Comparison of ENCODE assay signal across 9 cellular contexts in the genomic region with DNA sequence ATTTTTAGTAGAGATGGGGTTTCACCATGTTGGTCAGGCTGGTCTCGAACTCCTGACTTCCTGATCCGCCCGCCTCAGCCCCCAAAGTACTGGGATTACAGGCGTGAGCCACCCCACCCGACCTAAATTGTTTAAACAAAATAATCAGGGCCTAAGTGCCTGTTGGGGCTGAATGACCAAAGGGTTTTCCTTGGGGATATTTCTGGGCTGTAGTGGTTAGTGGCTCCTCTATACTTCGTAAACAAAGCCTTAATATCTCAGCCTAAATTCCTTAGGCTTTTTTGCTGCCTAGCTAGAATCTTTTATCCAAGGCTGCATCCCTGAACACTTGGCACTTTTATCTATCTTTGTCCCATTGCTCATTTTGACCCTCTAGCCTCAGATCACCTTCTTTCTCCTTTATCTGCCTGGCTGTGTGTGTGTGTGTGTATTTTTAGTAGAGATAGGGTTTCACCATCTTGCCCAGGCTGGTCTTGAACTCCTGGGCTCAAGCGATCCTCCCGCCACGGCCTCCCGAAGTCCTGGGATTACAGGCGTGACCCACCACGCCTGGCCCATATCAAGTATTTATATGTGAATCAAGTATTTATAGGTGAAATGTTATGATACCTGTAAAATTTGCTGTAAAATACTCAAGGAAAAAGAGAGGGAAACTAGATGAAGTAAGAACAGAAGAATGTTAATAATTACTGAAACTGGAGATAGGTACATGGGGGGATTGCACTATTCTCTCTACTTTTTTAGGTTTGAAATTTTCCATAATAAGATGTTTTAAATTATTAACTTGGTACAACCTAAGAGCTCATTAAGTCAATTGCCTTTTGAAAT. TPM values are rescaled to one million over a fixed set of nuclear protein-coding genes. Genes with fewer than 3 reads are reported as not detected.
A peak's percentile ranks its signal among the peaks of the same experiment; 100 is the strongest.
DNase-seq lines count a peak whose midpoint lies in the region; ATAC-seq, FAIRE-seq and TF ChIP-seq lines count a peak whose summit lies in the region.
"Had no signal": no experiment of that assay in that cellular context is flagged by ENCODE, and none has a peak within 500 bp of the region (broad histone marks: within the 10 kb centered on the region; RNA-seq: fewer than 3 reads in every experiment).

No MANE protein-coding gene starts in this region.

- DNase-seq in T-helper 1 cell (no peak), OCI-M2 (lab: John Stamatoyannopoulos, UW; ENCODE audit: unreplicated experiment) (peak; percentile 27), smooth muscle cell (lab: John Stamatoyannopoulos, UW; ENCODE audit: unreplicated experiment) (no peak), body of pancreas (no peak), HEK293T (ENCODE audit: extremely low spot score) (no peak), GM12891 (ENCODE audit: insufficient read length, low spot score) (no peak)
- DNase-seq: NCI-H187 had no signal

- H4K20me1 ChIP-seq in smooth muscle cell (ENCODE audit: low read depth) = no peaks in the 10 kb centered on the region

- POLR2A ChIA-PET in HEK293T (lab: Yijun Ruan, JAX) = no interaction called here

- no peak for TF ChIP-seq CTCF in smooth muscle cell (IDR thresholded peaks at IDR 0.05; ENCODE audit: borderline replicate concordance, insufficient read depth, poor library complexity, severe bottlenecking)
- TF ChIP-seq CTCF in body of pancreas (IDR thresholded peaks at IDR 0.05) = no peak

- no peaks in the 10 kb centered on the region for H3K27me3 Mint-ChIP-seq in T-helper 1 cell treated with Interleukin-12 subunit alpha and Interleukin-12 subunit beta and Interleukin-4 antibody, amounts not matched to agents 30 μg/mL and 1 μg/mL, for 36 hours (ENCODE audit: low read depth)

- H3K4me1 Mint-ChIP-seq in T-helper 1 cell treated with Interleukin-12 subunit alpha and Interleukin-12 subunit beta and Interleukin-4 antibody, amounts not matched to agents 30 μg/mL and 1 μg/mL, for 36 hours (ENCODE audit: low read depth) = peaks cover 42% of the 10 kb centered on the region

- 91% methylated on average over 12 of the region's 12 CpGs for WGBS in smooth muscle cell (ENCODE audit: low lambda C conversion rate)
- 80 to 83% methylated on average over 9 to 12 of the region's 12 CpGs for WGBS in body of pancreas, 2 donors

- H3K27ac Mint-ChIP-seq in T-helper 1 cell treated with Interleukin-12 subunit alpha and Interleukin-12 subunit beta and Interleukin-4 antibody, amounts not matched to agents 30 μg/mL and 1 μg/mL, for 36 hours = peak overlapping the region; percentile 99

- H3K9ac ChIP-seq in duodenal mucosa (ENCODE audit: low read depth in 1 of 2, low read length in 2 of 2) = no peak overlapping the region
- no peak overlapping the region for H3K9ac ChIP-seq in smooth muscle cell (ENCODE audit: low read depth)

- H3K4me3 Mint-ChIP-seq in T-helper 1 cell treated with Interleukin-12 subunit alpha and Interleukin-12 subunit beta and Interleukin-4 antibody, amounts not matched to agents 30 μg/mL and 1 μg/mL, for 36 hours = peak overlapping the region; percentile 98

- H3K36me3 ChIP-seq in duodenal mucosa (ENCODE audit: control insufficient read depth in 1 of 2, insufficient read depth in 2 of 2, low read length in 2 of 2) (no peaks in the 10 kb centered on the region), smooth muscle cell (ENCODE audit: low read depth) (no peaks in the 10 kb centered on the region), body of pancreas (replicated peaks in 1 of 2; ENCODE audit: insufficient read depth in 1 of 2, low read depth in 2 of 2) (no peaks in the 10 kb centered on the region)

- peaks cover 24% of the 10 kb centered on the region for H3K36me3 Mint-ChIP-seq in T-helper 1 cell treated with Interleukin-12 subunit alpha and Interleukin-12 subunit beta and Interleukin-4 antibody, amounts not matched to agents 30 μg/mL and 1 μg/mL, for 36 hours (ENCODE audit: low read depth)

- peaks cover 54% of the 10 kb centered on the region for H3K79me2 ChIP-seq in smooth muscle cell (ENCODE audit: low read depth)

- CTCF ChIA-PET in HEK293T (lab: Yijun Ruan, JAX) = no interaction called here

- no peak overlapping the region for H3K27ac ChIP-seq in duodenal mucosa (ENCODE audit: low read depth, low read length)
- no peak overlapping the region for H3K27ac ChIP-seq in smooth muscle cell (ENCODE audit: low read depth)
- no peak overlapping the region for H3K27ac ChIP-seq in body of pancreas

- TF ChIP-seq POLR2A in body of pancreas (IDR thresholded peaks at IDR 0.05) = no peak
- TF ChIP-seq POLR2A in GM12891 (IDR thresholded peaks at IDR 0.05; ENCODE audit: low read depth, low read length) = no peak

- H3K9me3 Mint-ChIP-seq in T-helper 1 cell treated with Interleukin-12 subunit alpha and Interleukin-12 subunit beta and Interleukin-4 antibody, amounts not matched to agents 30 μg/mL and 1 μg/mL, for 36 hours = no peaks in the 10 kb centered on the region

- peak overlapping the region; percentile 85 for H3K4me2 ChIP-seq in smooth muscle cell

- H3K9me3 ChIP-seq in duodenal mucosa (ENCODE audit: control insufficient read depth in 1 of 2, low read length in 2 of 2) (no peaks in the 10 kb centered on the region), smooth muscle cell (replicated peaks; ENCODE audit: low read depth) (no peaks in the 10 kb centered on the region), body of pancreas (no peaks in the 10 kb centered on the region)

- no peaks in the 10 kb centered on the region for H3F3A ChIP-seq in smooth muscle cell (ENCODE audit: low read depth)

- H3K4me1 ChIP-seq in duodenal mucosa (ENCODE audit: control insufficient read depth in 1 of 2, insufficient read depth in 2 of 2, low read length in 2 of 2) (peaks cover 18 to 23% of the 10 kb centered on the region in 2 donors), smooth muscle cell (ENCODE audit: low read depth) (peaks cover 14% of the 10 kb centered on the region), body of pancreas (peaks cover 9% of the 10 kb centered on the region)

- H3K4me3 ChIP-seq in duodenal mucosa (ENCODE audit: low read depth in 1 of 2, low read length in 2 of 2) = peak overlapping the region; percentile 40 to 93
- peak overlapping the region; percentile 96 for H3K4me3 ChIP-seq in smooth muscle cell
- H3K4me3 ChIP-seq in body of pancreas = no peak overlapping the region

- ATAC-seq in body of pancreas = no peak

- H3K27me3 ChIP-seq in duodenal mucosa (ENCODE audit: control insufficient read depth in 1 of 2, insufficient read depth in 2 of 2, low read length in 2 of 2) (no peaks in the 10 kb centered on the region), smooth muscle cell (ENCODE audit: low read depth) (no peaks in the 10 kb centered on the region), body of pancreas (no peaks in the 10 kb centered on the region)

- no peak overlapping the region for H2AFZ ChIP-seq in smooth muscle cell (ENCODE audit: low read depth)

- intact Hi-C loops in body of pancreas (cut with DNase I) = no loop called here

- FAIRE-seq in GM12891 (lab: Jason Lieb, UNC) = no peak

TF ChIP-seq in HEK293T, 16 proteins besides CTCF, POLR2A, EP300 and RAD21:
- TF ChIP-seq ARNT (IDR thresholded peaks at IDR 0.05) (no peak), SP1 (IDR thresholded peaks at IDR 0.05) (no peak), ELF4 (IDR thresholded peaks at IDR 0.05) (no peak), L3MBTL2 (conservative IDR thresholded peaks at IDR 0.05) (no peak), HDGF (IDR thresholded peaks at IDR 0.05; ENCODE audit: borderline replicate concordance) (no peak)
TF ChIP-seq in HEK293T: peak in this region for 0.

TF ChIP-seq in GM12891, 5 proteins besides CTCF, POLR2A, EP300 and RAD21:
- TF ChIP-seq PAX5 (IDR thresholded peaks at IDR 0.05; ENCODE audit: insufficient read depth, low read length, severe bottlenecking) = no peak
- TF ChIP-seq SPI1 (IDR thresholded peaks at IDR 0.05; ENCODE audit: low read depth, low read length) = no peak
- no peak for TF ChIP-seq POLR2AphosphoS5 (IDR thresholded peaks at IDR 0.05; ENCODE audit: low read depth, low read length)
- no peak for TF ChIP-seq POU2F2 (IDR thresholded peaks at IDR 0.05; ENCODE audit: low read depth, low read length)
- TF ChIP-seq TAF1 (IDR thresholded peaks at IDR 0.05; ENCODE audit: low read depth, low read length) = no peak

RNA-seq across cellular contexts. Expression of gene NUSAP1, which starts 1.8 kb away (rescaled TPM):
- 20.7 and 39.1 TPM in 2 replicates for total RNA-seq in smooth muscle cell
- polyA plus RNA-seq in smooth muscle cell = 19.2 and 26.6 TPM in 2 replicates
- 1 to 10 TPM; 2.1 to 5.3 TPM for total RNA-seq in body of pancreas
- polyA plus RNA-seq in GM12891 (2012; ENCODE audit: low read depth, missing spikeins) = 103 TPM

RNA-seq across cellular contexts. Expression of gene OIP5, which starts 2.1 kb away (rescaled TPM):
- total RNA-seq in smooth muscle cell = 4.2 and 4.9 TPM in 2 replicates
- 4.3 and 5.6 TPM in 2 replicates for polyA plus RNA-seq in smooth muscle cell
- total RNA-seq in body of pancreas = not detected
- 14.7 TPM for polyA plus RNA-seq in GM12891 (2012; ENCODE audit: low read depth, missing spikeins)

Comparison
In these comparisons a context has a peak if more than half of its experiments do, and no peak if none do; other contexts are left out.
1. H3K4me3 ChIP-seq: peak in duodenal mucosa (2 of 2) and smooth muscle cell (single experiment); none in body of pancreas (0 of 2).